In the genomic region with DNA sequence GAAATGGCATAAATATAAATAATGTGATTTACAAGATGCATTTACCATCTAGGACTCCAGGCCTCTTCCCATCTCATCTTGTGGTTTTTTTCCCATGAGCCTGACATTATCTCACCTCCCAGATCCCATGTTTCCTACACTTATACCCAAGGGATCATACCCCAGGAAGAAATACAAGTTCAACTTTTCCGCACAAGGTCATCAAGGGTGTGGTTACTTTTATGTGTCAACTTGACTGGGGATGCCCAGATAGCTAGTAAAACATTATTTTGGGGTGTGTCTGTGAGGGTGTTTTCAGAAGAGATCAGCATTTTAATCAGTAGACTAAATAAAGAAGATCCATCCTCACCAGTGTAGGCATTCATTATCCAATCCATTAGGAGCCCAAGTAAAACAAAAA, we compare ENCODE assay signal across 23 cellular contexts.
"Had no signal": no experiment of that assay in that cellular context is flagged by ENCODE, and none has a peak within 500 bp of the region (broad histone marks: within the 10 kb centered on the region; RNA-seq: fewer than 3 reads in every experiment).

No MANE protein-coding gene starts in this region.

- ATAC-seq: foreskin keratinocyte; heart right ventricle; left lung; left ventricle myocardium superior; lower lobe of right lung; naive thymus-derived CD4-positive, alpha-beta T cell had no signal

- H3K27ac Mint-ChIP-seq: mesothelial cell of epicardium; naive thymus-derived CD4-positive, alpha-beta T cell had no signal

- H3K36me3 ChIP-seq: esophagus muscularis mucosa, heart right ventricle, left lung, lower lobe of right lung had no signal

- H3K27ac ChIP-seq: coronary artery, dorsolateral prefrontal cortex, esophagus muscularis mucosa, foreskin keratinocyte, heart right ventricle, left lung, lower lobe of right lung had no signal

- FAIRE-seq: colon, endothelial cell of umbilical vein, frontal cortex, islet of Langerhans, kidney had no signal

- H3K36me3 Mint-ChIP-seq: mesothelial cell of epicardium had no signal

- H3K9me3 ChIP-seq: esophagus muscularis mucosa, heart right ventricle, left lung, lower lobe of right lung had no signal

- DNase-seq: dermis blood vessel endothelial cell; dorsolateral prefrontal cortex; effector CD4-positive, alpha-beta T cell; effector memory CD4-positive, alpha-beta T cell; foreskin keratinocyte; glutamatergic neuron; head of caudate nucleus; heart right ventricle; hippocampal formation; kidney; kidney glomerular epithelial cell; left lung; left ventricle myocardium superior; lower lobe of right lung; mesenchymal stem cell; naive thymus-derived CD4-positive, alpha-beta T cell had no signal

- H3K4me1 ChIP-seq: lower lobe of right lung had no signal

- H3K4me3 ChIP-seq: coronary artery, dorsolateral prefrontal cortex, esophagus muscularis mucosa, heart right ventricle, left lung, lower lobe of right lung had no signal

- H3K9me3 Mint-ChIP-seq: mesothelial cell of epicardium had no signal

- H3K27me3 ChIP-seq: dorsolateral prefrontal cortex, esophagus muscularis mucosa, foreskin keratinocyte, heart right ventricle, left lung had no signal

- H3K4me3 Mint-ChIP-seq: mesothelial cell of epicardium; naive thymus-derived CD4-positive, alpha-beta T cell had no signal
